18 cellular contexts compared by ENCODE assay signal in the genomic region with DNA sequence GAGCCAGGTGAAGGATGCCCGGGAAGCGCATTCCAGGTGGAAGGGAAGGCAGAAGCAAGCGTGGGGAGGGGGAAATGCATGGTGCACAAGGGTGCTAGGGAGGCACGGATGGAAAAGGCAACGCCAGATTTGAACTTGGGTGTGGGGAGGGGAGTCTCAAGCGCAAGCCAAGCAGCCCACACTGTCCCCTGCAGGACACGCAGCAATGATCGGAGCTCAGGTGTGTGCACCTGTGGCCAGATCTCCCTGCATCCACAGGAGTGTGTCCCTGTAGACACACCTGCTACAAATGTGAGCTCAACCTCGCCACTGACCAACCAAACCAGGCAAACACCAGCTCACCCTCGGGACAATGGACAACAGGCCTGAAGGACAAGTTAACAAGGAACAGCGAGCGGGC.
DNase-seq lines count a peak whose midpoint lies in the region; ATAC-seq and TF ChIP-seq lines count a peak whose summit lies in the region.
"Had no signal": no experiment of that assay in that cellular context is flagged by ENCODE, and none has a peak within 500 bp of the region (broad histone marks: within the 10 kb centered on the region; RNA-seq: fewer than 3 reads in every experiment).

No MANE protein-coding gene starts in this region.

- no peak for ATAC-seq in HG02981 (IDR thresholded peaks at IDR 0.05; ENCODE audit: unreplicated experiment)
- ATAC-seq: GM12878 had no signal

- no peak overlapping the region for H3K4me3 Mint-ChIP-seq in Caco-2 (ENCODE audit: unreplicated experiment)
- H3K4me3 Mint-ChIP-seq in endodermal cell, result no peak overlapping the region
- H3K4me3 Mint-ChIP-seq: CD4-positive, CD25-positive, alpha-beta regulatory T cell; HFFc6 had no signal

- H3K4me1 ChIP-seq in Caco-2 (peaks cover 6% of the 10 kb centered on the region; the same call in 1 of the 2 replicates), endodermal cell (ENCODE audit: control insufficient read depth, insufficient read depth, low read length) (peaks cover 5% of the 10 kb centered on the region), trophoblast cell (ENCODE audit: control insufficient read depth in 1 of 2, insufficient read depth in 2 of 2, low read length in 2 of 2) (peaks cover 0 to 2% of the 10 kb centered on the region in 2 experiments)

- POLR2A ChIA-PET in Caco-2 (lab: Charles Lee) (no interaction called here), RWPE1 (lab: Yijun Ruan, JAX; ENCODE audit: low non-redundant PET) (no interaction called here)

- H4K12ac ChIP-seq in trophoblast cell (ENCODE audit: low read depth, low read length), result no peak overlapping the region

- peaks cover 2% of the 10 kb centered on the region; the same call in 1 of the 2 replicates for H3K36me3 ChIP-seq in Caco-2 (ENCODE audit: control insufficient read depth, insufficient read depth, low read length)
- H3K36me3 ChIP-seq in endodermal cell (ENCODE audit: control insufficient read depth, insufficient read depth, low read length), result peaks cover 3% of the 10 kb centered on the region
- H3K36me3 ChIP-seq in trophoblast cell (ENCODE audit: control insufficient read depth in 1 of 2, insufficient read depth in 2 of 2, low read length in 2 of 2), result peaks cover 6 to 15% of the 10 kb centered on the region in 2 experiments

- TF ChIP-seq CTCF in Caco-2 (IDR thresholded peaks at IDR 0.05; ENCODE audit: insufficient read depth in 1 of 2, low read depth in 1 of 2, low read length in 1 of 2, severe bottlenecking in 1 of 2, unreplicated experiment in 1 of 2) (no peak), RWPE1 (conservative IDR thresholded peaks at IDR 0.05; ENCODE audit: low read depth) (no peak), endodermal cell (conservative IDR thresholded peaks at IDR 0.05) (no peak)

- intact Hi-C loops in Caco-2 (cut with micrococcal nuclease; ENCODE audit: unreplicated experiment), result no loop called here

- 92 to 97% methylated on average over 7 to 12 of the region's 12 CpGs for WGBS in endodermal cell (ENCODE audit: insufficient coverage in 1 of 2, insufficient read length in 1 of 2), 2 experiments
- WGBS in trophoblast cell (ENCODE audit: extremely low coverage, insufficient coverage, insufficient read length), result no CpG with 5 or more reads among the region's 12 CpGs

- CTCF ChIA-PET in Caco-2 (lab: Charles Lee), result no interaction called here
- CTCF ChIA-PET in RWPE1 (lab: Yijun Ruan, JAX), result interaction anchor here (0.6 kb wide), 1 partner anchor 544 kb away, joined by 3 read pairs; no protein-coding TSS in a partner anchor

- H3K4me2 ChIP-seq in trophoblast cell (ENCODE audit: low read length), result no peak overlapping the region

- H4K8ac ChIP-seq in trophoblast cell (ENCODE audit: low read depth, low read length), result no peak overlapping the region

- H3K9me3 Mint-ChIP-seq in Caco-2 (ENCODE audit: unreplicated experiment), result no peaks in the 10 kb centered on the region
- H3K9me3 Mint-ChIP-seq in endodermal cell, result no peaks in the 10 kb centered on the region
- H3K9me3 Mint-ChIP-seq: HFFc6 had no signal

- H3K79me2 ChIP-seq in trophoblast cell (ENCODE audit: control insufficient read depth, insufficient read depth, low read length, poor library complexity), result no peaks in the 10 kb centered on the region

- H2AFZ ChIP-seq in trophoblast cell (ENCODE audit: insufficient read depth, low read length, poor library complexity), result no peak overlapping the region

- H3K27me3 ChIP-seq in Caco-2 (replicated peaks; ENCODE audit: control insufficient read depth, insufficient read depth, low read length), result no peaks in the 10 kb centered on the region
- H3K27me3 ChIP-seq in endodermal cell (ENCODE audit: control insufficient read depth, insufficient read depth, low read length, poor library complexity, severe bottlenecking), result no peaks in the 10 kb centered on the region
- H3K27me3 ChIP-seq in trophoblast cell (ENCODE audit: insufficient read depth, low read length), result no peaks in the 10 kb centered on the region
- H3K27me3 ChIP-seq: BLaER1 treated with 17β-estradiol and CSF1 and Interleukin-3, amounts not matched to agents 10 nM and 100 nM had no signal

- no peak overlapping the region for H4K91ac ChIP-seq in trophoblast cell (ENCODE audit: low read depth, low read length)

- H3K4ac ChIP-seq in trophoblast cell (ENCODE audit: low read depth, low read length), result no peak overlapping the region

- H3K36me3 Mint-ChIP-seq in Caco-2 (ENCODE audit: insufficient read depth, unreplicated experiment) (peaks cover 64% of the 10 kb centered on the region), endodermal cell (ENCODE audit: low read depth) (peaks cover 35% of the 10 kb centered on the region)
- H3K36me3 Mint-ChIP-seq: CD4-positive, CD25-positive, alpha-beta regulatory T cell had no signal

- H3K27ac Mint-ChIP-seq in Caco-2 (ENCODE audit: unreplicated experiment) (peak overlapping the region; percentile 71), endodermal cell (peak overlapping the region; percentile 59)
- H3K27ac Mint-ChIP-seq: HFFc6 had no signal

- H2AK5ac ChIP-seq in trophoblast cell (ENCODE audit: low read length), result no peak overlapping the region

- H2BK12ac ChIP-seq in trophoblast cell (ENCODE audit: low read length), result no peak overlapping the region

- H3K27ac ChIP-seq in RWPE1, result peak overlapping the region; percentile 83; the same call in 1 of the 2 replicates
- no peak overlapping the region for H3K27ac ChIP-seq in endodermal cell (ENCODE audit: low read depth, low read length)
- no peak overlapping the region for H3K27ac ChIP-seq in trophoblast cell (ENCODE audit: low read depth, low read length)
- H3K27ac ChIP-seq: HL-60 had no signal

- DNase-seq in Caco-2, result no peak
- DNase-seq in RWPE1 (ENCODE audit: low spot score), result no peak
- no peak for DNase-seq in endodermal cell
- DNase-seq in trophoblast cell, result no peak
- DNase-seq in GM19238 (ENCODE audit: insufficient read length, low spot score), result no peak
- no peak for DNase-seq in NCI-H748 treated with DMSO at 0.1 percent for 48 hours (lab: John Stamatoyannopoulos, UW)
- DNase-seq: ACHN; Calu3; CD4-positive, CD25-positive, alpha-beta regulatory T cell; DMS 273 treated with DMSO at 0.1 percent for 48 hours; DMS79; GOT3; HCEC 1CT; HFFc6 had no signal

- H2BK120ac ChIP-seq in trophoblast cell (ENCODE audit: insufficient read depth, low read length, poor library complexity), result no peak overlapping the region

- H3K79me1 ChIP-seq in trophoblast cell (ENCODE audit: low read length), result no peaks in the 10 kb centered on the region

- H3K9me3 ChIP-seq in Caco-2 (no peaks in the 10 kb centered on the region), endodermal cell (ENCODE audit: control insufficient read depth, low read length) (no peaks in the 10 kb centered on the region), trophoblast cell (ENCODE audit: insufficient read depth, low read depth, low read length) (peaks cover 2% of the 10 kb centered on the region)
- H3K9me3 ChIP-seq: BLaER1 treated with 17β-estradiol and CSF1 and Interleukin-3, amounts not matched to agents 10 nM and 100 nM had no signal

- H3K4me1 Mint-ChIP-seq in Caco-2 (ENCODE audit: low read depth, unreplicated experiment) (no peaks in the 10 kb centered on the region), endodermal cell (peaks cover 14% of the 10 kb centered on the region)

- no peak overlapping the region for H2BK5ac ChIP-seq in trophoblast cell (ENCODE audit: low read depth, low read length, poor library complexity)

- H3K4me3 ChIP-seq in Caco-2 (ENCODE audit: low read depth, low read length), result no peak overlapping the region
- H3K4me3 ChIP-seq in endodermal cell (ENCODE audit: low read length), result no peak overlapping the region
- H3K4me3 ChIP-seq in trophoblast cell (ENCODE audit: low read depth, low read length), result no peak overlapping the region
- H3K4me3 ChIP-seq: BLaER1 treated with 17β-estradiol and CSF1 and Interleukin-3, amounts not matched to agents 10 nM and 100 nM; GM12878 had no signal

- H3K18ac ChIP-seq in trophoblast cell (ENCODE audit: low read length), result no peak overlapping the region

- H3K9ac ChIP-seq in endodermal cell (ENCODE audit: extremely low read depth, low read length, poor library complexity, severe bottlenecking) (no peak overlapping the region), trophoblast cell (ENCODE audit: low read length) (peak overlapping the region; percentile 22)

- no TSS peak for BruUV-seq in Caco-2 (replicated peaks; lab: Mats Ljungman, UMichigan)

- H3K14ac ChIP-seq in trophoblast cell (ENCODE audit: low read length), result no peak overlapping the region

- no peak overlapping the region for H3K23ac ChIP-seq in trophoblast cell (ENCODE audit: low read length)

- H3K27me3 Mint-ChIP-seq in Caco-2 (ENCODE audit: insufficient read depth, unreplicated experiment) (no peaks in the 10 kb centered on the region), endodermal cell (ENCODE audit: insufficient read depth) (no peaks in the 10 kb centered on the region)
- H3K27me3 Mint-ChIP-seq: CD4-positive, CD25-positive, alpha-beta regulatory T cell had no signal
